5 cellular contexts compared by ENCODE assay signal in the genomic region with DNA sequence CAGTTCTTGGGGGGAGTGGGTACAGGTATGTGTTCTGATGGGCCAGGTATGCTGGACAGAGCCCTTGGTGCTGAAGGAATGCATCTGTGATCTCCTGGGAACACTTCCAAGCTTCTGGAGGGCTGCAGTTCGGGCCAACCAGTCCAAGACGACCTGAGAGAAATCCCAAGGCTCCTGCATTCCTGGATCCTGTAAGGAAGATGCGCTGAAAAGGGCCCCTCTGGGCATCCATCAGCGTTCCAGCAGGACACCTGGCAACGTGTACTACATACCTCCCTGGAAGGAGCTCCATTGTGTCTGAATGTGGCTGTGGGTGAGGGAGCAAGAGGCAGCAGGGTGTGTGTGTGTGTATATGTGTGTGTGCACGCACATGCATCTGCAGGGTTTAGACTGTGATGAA.
"Had no signal": no experiment of that assay in that cellular context is flagged by ENCODE, and none has a peak within 500 bp of the region (broad histone marks: within the 10 kb centered on the region; RNA-seq: fewer than 3 reads in every experiment).

No MANE protein-coding gene starts in this region.

- ATAC-seq: GM23338 had no signal

- H3K9me3 Mint-ChIP-seq: GM23338, H9 had no signal

- DNase-seq: H9, HCEC 1CT, IMR-90, KBM-7 had no signal

- H3K4me3 ChIP-seq: GM23338 had no signal

- H3K4me3 Mint-ChIP-seq: GM23338, H9 had no signal

- H3K27ac Mint-ChIP-seq: GM23338, H9 had no signal

- H3K4me2 ChIP-seq: GM23338 had no signal

- H3K4me1 Mint-ChIP-seq: GM23338, H9 had no signal
